ENCODE assay signal across 9 cellular contexts in genomic region chr1:59332983-59333382, GRCh38. TPM values are rescaled to one million over a fixed set of nuclear protein-coding genes. Genes with fewer than 3 reads are reported as not detected.
DNase-seq lines count a peak whose midpoint lies in the region; ATAC-seq and TF ChIP-seq lines count a peak whose summit lies in the region.
"Had no signal": no experiment of that assay in that cellular context is flagged by ENCODE, and none has a peak within 500 bp of the region (broad histone marks: within the 10 kb centered on the region; RNA-seq: fewer than 3 reads in every experiment).

No MANE protein-coding gene starts in this region.

- TF ChIP-seq CTCF in fibroblast of lung (conservative IDR thresholded peaks at IDR 0.05 in 1 of 2, IDR thresholded peaks at IDR 0.05 in 1 of 2; ENCODE audit: low read depth in 1 of 2, low read length in 2 of 2), result no peak
- TF ChIP-seq CTCF in progenitor cell of endocrine pancreas (IDR thresholded peaks at IDR 0.05; ENCODE audit: unreplicated experiment), result no peak

- peaks cover 13% of the 10 kb centered on the region for H3K4me1 ChIP-seq in CD8-positive, alpha-beta memory T cell (ENCODE audit: insufficient read depth, low read length)
- peaks cover 3% of the 10 kb centered on the region for H3K4me1 ChIP-seq in fibroblast of lung (ENCODE audit: control insufficient read depth, extremely low read depth, insufficient read depth, low read length)
- H3K4me1 ChIP-seq: left ventricle myocardium inferior had no signal

- no peak for ATAC-seq in GM18858 (IDR thresholded peaks at IDR 0.05; ENCODE audit: unreplicated experiment)

- POLR2A ChIA-PET in CD8-positive, alpha-beta memory T cell (lab: Charles Lee), result no interaction called here

- H3K36me3 ChIP-seq in CD8-positive, alpha-beta memory T cell (ENCODE audit: insufficient read depth, low read length), result no peaks in the 10 kb centered on the region
- no peaks in the 10 kb centered on the region for H3K36me3 ChIP-seq in fibroblast of lung (ENCODE audit: control insufficient read depth, insufficient read depth, low read length)
- H3K36me3 ChIP-seq: left ventricle myocardium inferior had no signal

- H3K9me3 Mint-ChIP-seq in CD8-positive, alpha-beta memory T cell, result no peaks in the 10 kb centered on the region
- H3K9me3 Mint-ChIP-seq in progenitor cell of endocrine pancreas (ENCODE audit: low read depth), result peaks cover 4% of the 10 kb centered on the region

- no peak overlapping the region for H3K27ac ChIP-seq in CD8-positive, alpha-beta memory T cell (ENCODE audit: low read depth, low read length)
- H3K27ac ChIP-seq in fibroblast of lung (ENCODE audit: insufficient read depth, low read length), result no peak overlapping the region
- H3K27ac ChIP-seq: left ventricle myocardium inferior had no signal

- no peak overlapping the region for H2AFZ ChIP-seq in fibroblast of lung (ENCODE audit: low read length)

- no peak overlapping the region for H3K4me3 ChIP-seq in CD8-positive, alpha-beta memory T cell (ENCODE audit: low read length)
- H3K4me3 ChIP-seq in fibroblast of lung (replicated peaks in 1 of 4; ENCODE audit: control extremely low read depth in 1 of 4, insufficient read depth in 1 of 4, low read depth in 3 of 4, low read length in 4 of 4), result no peak overlapping the region
- H3K4me3 ChIP-seq: left ventricle myocardium inferior had no signal

- H3K9ac ChIP-seq in fibroblast of lung (ENCODE audit: insufficient read depth, low read length), result no peak overlapping the region

- CTCF ChIA-PET in CD8-positive, alpha-beta memory T cell (lab: Charles Lee), result no interaction called here

- peaks cover 25 to 36% (median 26%) of the 10 kb centered on the region in 3 donors for H3K4me1 Mint-ChIP-seq in CD8-positive, alpha-beta memory T cell
- no peaks in the 10 kb centered on the region for H3K4me1 Mint-ChIP-seq in progenitor cell of endocrine pancreas (ENCODE audit: low read depth)

- no peaks in the 10 kb centered on the region for H3K27me3 ChIP-seq in CD8-positive, alpha-beta memory T cell (ENCODE audit: insufficient read depth, low read length, poor library complexity, severe bottlenecking)
- no peaks in the 10 kb centered on the region for H3K27me3 ChIP-seq in fibroblast of lung (ENCODE audit: control insufficient read depth, insufficient read depth, low read length)

- H3K36me3 Mint-ChIP-seq in CD8-positive, alpha-beta memory T cell, result peaks cover 0 to 4% (median 3%) of the 10 kb centered on the region in 3 donors
- H3K36me3 Mint-ChIP-seq in progenitor cell of endocrine pancreas (ENCODE audit: insufficient read depth), result no peaks in the 10 kb centered on the region

- no peaks in the 10 kb centered on the region for H4K20me1 ChIP-seq in fibroblast of lung (ENCODE audit: control insufficient read depth, extremely low read depth, insufficient read depth, low read length)

- DNase-seq in CD8-positive, alpha-beta memory T cell, result no peak
- peak; percentile 56 for DNase-seq in H4 (ENCODE audit: low spot score)
- peak; percentile 82 for DNase-seq in RPMI7951 (ENCODE audit: low read depth)
- peak; percentile 52 to 84 for DNase-seq in fibroblast of lung (ENCODE audit: low read depth in 2 of 2)
- no peak for DNase-seq in superior temporal gyrus (ENCODE audit: extremely low spot score)
- DNase-seq in NCI-H146 (lab: John Stamatoyannopoulos, UW), result no peak
- no peak for DNase-seq in progenitor cell of endocrine pancreas (ENCODE audit: low spot score, unreplicated experiment)
- DNase-seq: left ventricle myocardium inferior had no signal

- peaks cover 0 to 1% of the 10 kb centered on the region in 2 donors for H3K27me3 Mint-ChIP-seq in CD8-positive, alpha-beta memory T cell
- no peaks in the 10 kb centered on the region for H3K27me3 Mint-ChIP-seq in progenitor cell of endocrine pancreas

- no peak overlapping the region for H3K4me3 Mint-ChIP-seq in CD8-positive, alpha-beta memory T cell
- H3K4me3 Mint-ChIP-seq in progenitor cell of endocrine pancreas (ENCODE audit: low read depth), result no peak overlapping the region

- peak overlapping the region in 6 of 8 donors; percentile 35 to 76 (median 48) for H3K27ac Mint-ChIP-seq in CD8-positive, alpha-beta memory T cell
- no peak overlapping the region for H3K27ac Mint-ChIP-seq in progenitor cell of endocrine pancreas

- no peak overlapping the region for H3K4me2 ChIP-seq in fibroblast of lung (ENCODE audit: extremely low read depth, insufficient read depth, low read length)

- no peaks in the 10 kb centered on the region for H3K9me3 ChIP-seq in CD8-positive, alpha-beta memory T cell (ENCODE audit: low read length)
- H3K9me3 ChIP-seq in fibroblast of lung (ENCODE audit: control insufficient read depth, insufficient read depth, low read depth, low read length), result no peaks in the 10 kb centered on the region
- H3K9me3 ChIP-seq: left ventricle myocardium inferior had no signal

- H3K79me2 ChIP-seq in fibroblast of lung (ENCODE audit: control insufficient read depth, insufficient read depth, low read length), result no peaks in the 10 kb centered on the region

RNA-seq across cellular contexts. Expression of gene FGGY, which starts 36.1 kb away (rescaled TPM):
- 1 to 10 TPM; 6.6 to 7.9 TPM for total RNA-seq in CD8-positive, alpha-beta memory T cell
- polyA plus RNA-seq in CD8-positive, alpha-beta memory T cell, result 5.3 TPM
- total RNA-seq in H4 (2014; rRNA removed; shearing (Covaris generic)), result 4.9 and 8.4 TPM in 2 replicates
- 6.8 and 7.2 TPM in 2 replicates for total RNA-seq in RPMI7951 (2014; rRNA removed; shearing (Covaris generic))
- total RNA-seq in fibroblast of lung (32.1 and 32.4 TPM in 2 replicates), progenitor cell of endocrine pancreas (18.0 and 18.2 TPM in 2 replicates)
- 9.5 and 9.7 TPM in 2 replicates for polyA plus RNA-seq in fibroblast of lung
- 9.7 and 10.6 TPM in 2 replicates for polyA plus RNA-seq in fibroblast of lung (2012)
- 20.0 and 26.2 TPM in 2 replicates for polyA minus RNA-seq in fibroblast of lung (ENCODE audit: low replicate concordance)

Comparison
In these comparisons a context has a peak if more than half of its experiments do, and no peak if none do; other contexts are left out.
1. DNase-seq: peak in H4 (single experiment), RPMI7951 (single experiment) and fibroblast of lung (2 of 2); none in CD8-positive, alpha-beta memory T cell (0 of 5), superior temporal gyrus (single experiment), NCI-H146 (single experiment) and progenitor cell of endocrine pancreas (single experiment).